ENCODE assay signal across 15 cellular contexts in genomic region chr18:59273936-59274928, GRCh38. TPM values are rescaled to one million over a fixed set of nuclear protein-coding genes. Genes with fewer than 3 reads are reported as not detected.
DNase-seq lines count a peak whose midpoint lies in the region; ATAC-seq and TF ChIP-seq lines count a peak whose summit lies in the region.
"Had no signal": no experiment of that assay in that cellular context is flagged by ENCODE, and none has a peak within 500 bp of the region (broad histone marks: within the 10 kb centered on the region; RNA-seq: fewer than 3 reads in every experiment).

No MANE protein-coding gene starts in this region.

- H3K4me1 ChIP-seq in SK-N-SH (ENCODE audit: control insufficient read depth in 1 of 2, insufficient read depth in 2 of 2, low read depth in 1 of 2, low read length in 1 of 2) (peaks cover 0 to 10% of the 10 kb centered on the region in 2 experiments; a peak in 1 of 4 replicates), iPS-15b (ENCODE audit: control insufficient read depth, insufficient read depth, low read length) (peaks cover 11% of the 10 kb centered on the region), BE2C (no peaks in the 10 kb centered on the region)

- no peak for TF ChIP-seq RAD21 in SK-N-SH (IDR thresholded peaks at IDR 0.05; ENCODE audit: low read length)

- TF ChIP-seq CTCF in SK-N-SH (IDR thresholded peaks at IDR 0.05) (no peak), retinal pigment epithelial cell (conservative IDR thresholded peaks at IDR 0.05; ENCODE audit: low read depth, low read length) (no peak), BE2C (IDR thresholded peaks at IDR 0.05; ENCODE audit: low read depth, low read length) (no peak)

- H3K36me3 ChIP-seq in SK-N-SH (replicated peaks in 1 of 2; ENCODE audit: control insufficient read depth in 1 of 2, insufficient read depth in 2 of 2, low read length in 1 of 2) (no peaks in the 10 kb centered on the region), iPS-15b (ENCODE audit: control insufficient read depth, insufficient read depth, low read length) (no peaks in the 10 kb centered on the region), BE2C (no peaks in the 10 kb centered on the region)
- H3K36me3 ChIP-seq: right lobe of liver had no signal

- no peaks in the 10 kb centered on the region for H3K9me2 ChIP-seq in SK-N-SH

- peak overlapping the region in 1 of 2 experiments; percentile 29; a peak in 1 of 4 replicates for H3K4me3 ChIP-seq in SK-N-SH (ENCODE audit: low read depth in 2 of 2, low read length in 1 of 2)
- peak overlapping the region; percentile 67 for H3K4me3 ChIP-seq in iPS-15b (ENCODE audit: low read depth, low read length)
- peak overlapping the region; percentile 75 for H3K4me3 ChIP-seq in retinal pigment epithelial cell (ENCODE audit: low read length)
- H3K4me3 ChIP-seq in BE2C (ENCODE audit: low read depth, low read length): no peak overlapping the region
- H3K4me3 ChIP-seq: right lobe of liver had no signal

- no peak for DNase-seq in SK-N-SH
- DNase-seq in NCI-H2227 treated with DMSO at 0.1 percent for 48 hours (lab: John Stamatoyannopoulos, UW): peak; percentile 24
- no peak for DNase-seq in retinal pigment epithelial cell (ENCODE audit: low read depth)
- DNase-seq in foreskin melanocyte: no peak
- no peak for DNase-seq in BE2C
- DNase-seq: activated CD4-positive, alpha-beta T cell treated with anti-CD3 and anti-CD28 coated beads, Interleukin-2, amount 50 U/mL, for 1 hour; HFFc6; MV-4-11; NCI-H2171 treated with DMSO at 0.1 percent for 48 hours; substantia nigra had no signal

- H3K9me3 ChIP-seq in SK-N-SH: no peaks in the 10 kb centered on the region
- H3K9me3 ChIP-seq in iPS-15b (ENCODE audit: control insufficient read depth, insufficient read depth, low read length): no peaks in the 10 kb centered on the region
- no peaks in the 10 kb centered on the region for H3K9me3 ChIP-seq in BE2C
- H3K9me3 ChIP-seq: right lobe of liver had no signal

- H3K27ac ChIP-seq in SK-N-SH (ENCODE audit: low read depth in 2 of 2, low read length in 1 of 2): no peak overlapping the region
- H3K27ac ChIP-seq: 22Rv1, right lobe of liver had no signal

- H3K9ac ChIP-seq in SK-N-SH: no peak overlapping the region
- no peak overlapping the region for H3K9ac ChIP-seq in iPS-15b (ENCODE audit: low read depth, low read length)

- POLR2A ChIA-PET in SK-N-SH (lab: Yijun Ruan, JAX): no interaction called here

- TF ChIP-seq EP300 in SK-N-SH (IDR thresholded peaks at IDR 0.05; ENCODE audit: borderline replicate concordance in 1 of 2, low read depth in 1 of 2, low read length in 1 of 2): no peak

- H2AFZ ChIP-seq in SK-N-SH (ENCODE audit: low read depth): no peak overlapping the region

- CTCF ChIA-PET in SK-N-SH (lab: Yijun Ruan, JAX): interaction anchor here (0.6 to 2.4 kb wide), 15 partner anchors 8 to 1891 kb away, joined by 3 to 18 read pairs (median 5); no protein-coding TSS in a partner anchor

- ATAC-seq in SK-N-SH treated with all-trans-retinoic acid at 6 μM for 48 hours: no peak
- no peak for ATAC-seq in HG03097 (IDR thresholded peaks at IDR 0.05; ENCODE audit: low FRiP score, unreplicated experiment)

- no peaks in the 10 kb centered on the region for H4K20me1 ChIP-seq in SK-N-SH (ENCODE audit: insufficient read depth)

- 47% methylated on average over 48 of the region's 57 CpGs for WGBS in SK-N-SH (ENCODE audit: low lambda C conversion rate)

- peaks cover 74% of the 10 kb centered on the region for H3K27me3 ChIP-seq in SK-N-SH (ENCODE audit: insufficient read depth)
- H3K27me3 ChIP-seq in iPS-15b (ENCODE audit: control insufficient read depth, insufficient read depth, low read length): peaks cover 97% of the 10 kb centered on the region
- H3K27me3 ChIP-seq in BE2C: peaks cover 81% of the 10 kb centered on the region

- no peaks in the 10 kb centered on the region for H3F3A ChIP-seq in SK-N-SH (replicated peaks; ENCODE audit: insufficient read depth)

- H3K4me2 ChIP-seq in SK-N-SH: 0 out of 2 replicates have a peak overlapping the region, but pooled peaks have one; percentile 47

- H3K79me2 ChIP-seq in SK-N-SH (ENCODE audit: insufficient read depth): no peaks in the 10 kb centered on the region

TF ChIP-seq in SK-N-SH, 30 proteins besides CTCF, POLR2A, EP300 and RAD21:
- no peak for TF ChIP-seq FOXM1 (IDR thresholded peaks at IDR 0.05; ENCODE audit: low read depth)
- no peak for TF ChIP-seq RCOR1 (IDR thresholded peaks at IDR 0.05; ENCODE audit: low read length)
- no peak for TF ChIP-seq EZH2phosphoT487 (IDR thresholded peaks at IDR 0.05; ENCODE audit: borderline replicate concordance, low read depth)
- TF ChIP-seq FOSL2 (IDR thresholded peaks at IDR 0.05; ENCODE audit: borderline replicate concordance, low read depth): no peak
- no peak for TF ChIP-seq MEF2A (IDR thresholded peaks at IDR 0.05; ENCODE audit: borderline replicate concordance, low read depth)
- TF ChIP-seq FOXJ3 (CRISPR knock-in tag; IDR thresholded peaks at IDR 0.05): no peak
- no peak for TF ChIP-seq USF1 (IDR thresholded peaks at IDR 0.05; ENCODE audit: borderline replicate concordance, low read depth)
- no peak for TF ChIP-seq GABPA (IDR thresholded peaks at IDR 0.05; ENCODE audit: low read depth)
- no peak for TF ChIP-seq RFX5 (IDR thresholded peaks at IDR 0.05; ENCODE audit: low read length)
- TF ChIP-seq, protein P1, sequence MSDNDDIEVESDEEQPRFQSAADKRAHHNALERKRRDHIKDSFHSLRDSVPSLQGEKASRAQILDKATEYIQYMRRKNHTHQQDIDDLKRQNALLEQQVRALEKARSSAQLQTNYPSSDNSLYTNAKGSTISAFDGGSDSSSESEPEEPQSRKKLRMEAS (IDR thresholded peaks at IDR 0.05; ENCODE audit: low read depth): no peak

TF ChIP-seq in SK-N-SH treated with all-trans-retinoic acid at 6 μM for 48 hours, 23 proteins besides CTCF, POLR2A, EP300 and RAD21 (continues in another document):
- TF ChIP-seq TSHZ2 (CRISPR knock-in tag; IDR thresholded peaks at IDR 0.05): no peak
- TF ChIP-seq ZNF565 (CRISPR knock-in tag; conservative IDR thresholded peaks at IDR 0.05; ENCODE audit: low read depth): no peak
- no peak for TF ChIP-seq ZFP30 (CRISPR knock-in tag; IDR thresholded peaks at IDR 0.05)
- TF ChIP-seq ESRRG (CRISPR knock-in tag; IDR thresholded peaks at IDR 0.05): no peak
- no peak for TF ChIP-seq ARNTL (CRISPR knock-in tag; IDR thresholded peaks at IDR 0.05; ENCODE audit: borderline replicate concordance, low read depth)
- TF ChIP-seq, protein P2, sequence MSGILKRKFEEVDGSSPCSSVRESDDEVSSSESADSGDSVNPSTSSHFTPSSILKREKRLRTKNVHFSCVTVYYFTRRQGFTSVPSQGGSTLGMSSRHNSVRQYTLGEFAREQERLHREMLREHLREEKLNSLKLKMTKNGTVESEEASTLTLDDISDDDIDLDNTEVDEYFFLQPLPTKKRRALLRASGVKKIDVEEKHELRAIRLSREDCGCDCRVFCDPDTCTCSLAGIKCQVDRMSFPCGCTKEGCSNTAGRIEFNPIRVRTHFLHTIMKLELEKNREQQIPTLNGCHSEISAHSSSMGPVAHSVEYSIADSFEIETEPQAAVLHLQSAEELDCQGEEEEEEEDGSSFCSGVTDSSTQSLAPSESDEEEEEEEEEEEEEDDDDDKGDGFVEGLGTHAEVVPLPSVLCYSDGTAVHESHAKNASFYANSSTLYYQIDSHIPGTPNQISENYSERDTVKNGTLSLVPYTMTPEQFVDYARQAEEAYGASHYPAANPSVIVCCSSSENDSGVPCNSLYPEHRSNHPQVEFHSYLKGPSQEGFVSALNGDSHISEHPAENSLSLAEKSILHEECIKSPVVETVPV (CRISPR knock-in tag; IDR thresholded peaks at IDR 0.05): no peak
- TF ChIP-seq CSDC2 (CRISPR knock-in tag; IDR thresholded peaks at IDR 0.05): no peak

RNA-seq across cellular contexts. Expression of gene RAX, which starts 1.0 kb away (rescaled TPM):
- not detected in 2 replicates for polyA plus RNA-seq in SK-N-SH (2012; rRNA removed)
- polyA plus RNA-seq in SK-N-SH (2012; cell fraction: cytosol; rRNA removed): not detected in 2 replicates
- not detected in 2 replicates for polyA plus RNA-seq in SK-N-SH (2012; cell fraction: nucleus; rRNA removed)
- polyA plus RNA-seq in BE2C (2012; ENCODE audit: insufficient read depth, insufficient read length, low read depth): not detected

RNA-seq across cellular contexts. Expression of gene CPLX4, which starts 44.2 kb away (rescaled TPM):
- not detected in 2 replicates for polyA plus RNA-seq in SK-N-SH (2012; rRNA removed)
- polyA plus RNA-seq in SK-N-SH (2012; cell fraction: cytosol; rRNA removed): not detected in 2 replicates
- not detected in 2 replicates for polyA plus RNA-seq in SK-N-SH (2012; cell fraction: nucleus; rRNA removed)
- not detected for polyA plus RNA-seq in BE2C (2012; ENCODE audit: insufficient read depth, insufficient read length, low read depth)

RNA-seq across cellular contexts. Expression of gene GRP, which starts 54.3 kb away (rescaled TPM):
- polyA plus RNA-seq in SK-N-SH (2012; rRNA removed): 2.5 and 2.8 TPM in 2 replicates
- 3.6 and 4.1 TPM in 2 replicates for polyA plus RNA-seq in SK-N-SH (2012; cell fraction: cytosol; rRNA removed)
- polyA plus RNA-seq in SK-N-SH (2012; cell fraction: nucleus; rRNA removed): 1.1 and 2.5 TPM in 2 replicates
- not detected for polyA plus RNA-seq in BE2C (2012; ENCODE audit: insufficient read depth, insufficient read length, low read depth)
